13 cellular contexts compared by ENCODE assay signal in genomic region chr12:46207644-46208043, GRCh38.
A peak's percentile ranks its signal among the peaks of the same experiment; 100 is the strongest.
DNase-seq lines count a peak whose midpoint lies in the region; ATAC-seq and TF ChIP-seq lines count a peak whose summit lies in the region.
"Had no signal": no experiment of that assay in that cellular context is flagged by ENCODE, and none has a peak within 500 bp of the region (broad histone marks: within the 10 kb centered on the region; RNA-seq: fewer than 3 reads in every experiment).

No MANE protein-coding gene starts in this region.

- no peaks in the 10 kb centered on the region for H3K27me3 Mint-ChIP-seq in activated naive CD4-positive, alpha-beta T cell treated with anti-CD3 and anti-CD28 coated beads for 36 hours (ENCODE audit: low read depth)
- H3K27me3 Mint-ChIP-seq in activated B cell treated with CpG ODN at 0.5 μM for 24 hours (no peaks in the 10 kb centered on the region), progenitor cell of endocrine pancreas (no peaks in the 10 kb centered on the region)

- H3K4me1 Mint-ChIP-seq in activated naive CD4-positive, alpha-beta T cell treated with anti-CD3 and anti-CD28 coated beads for 36 hours (ENCODE audit: low read depth) = peaks cover 61% of the 10 kb centered on the region
- peaks cover 77% of the 10 kb centered on the region for H3K4me1 Mint-ChIP-seq in activated B cell treated with CpG ODN at 0.5 μM for 24 hours
- H3K4me1 Mint-ChIP-seq in progenitor cell of endocrine pancreas (ENCODE audit: low read depth) = peaks cover 18% of the 10 kb centered on the region

- ATAC-seq in GM19395 (IDR thresholded peaks at IDR 0.05; ENCODE audit: unreplicated experiment) (peak; percentile 43), activated B cell treated with CpG ODN at 0.5 μM for 24 hours (ENCODE audit: low read depth) (peak; percentile 61), HG03196 (IDR thresholded peaks at IDR 0.05; ENCODE audit: unreplicated experiment) (no peak), right lobe of liver (no peak)

- H3K27ac Mint-ChIP-seq in activated naive CD4-positive, alpha-beta T cell treated with anti-CD3 and anti-CD28 coated beads for 36 hours = peak overlapping the region; percentile 65
- H3K27ac Mint-ChIP-seq in activated B cell treated with CpG ODN at 0.5 μM for 24 hours = peak overlapping the region; percentile 93
- H3K27ac Mint-ChIP-seq in progenitor cell of endocrine pancreas = peak overlapping the region; percentile 76

- H3K36me3 Mint-ChIP-seq in activated naive CD4-positive, alpha-beta T cell treated with anti-CD3 and anti-CD28 coated beads for 36 hours (ENCODE audit: low read depth) = peaks cover 69% of the 10 kb centered on the region
- peaks cover 97% of the 10 kb centered on the region for H3K36me3 Mint-ChIP-seq in activated B cell treated with CpG ODN at 0.5 μM for 24 hours (ENCODE audit: low read depth)
- H3K36me3 Mint-ChIP-seq in progenitor cell of endocrine pancreas (ENCODE audit: insufficient read depth) = peaks cover 37% of the 10 kb centered on the region

- POLR2A ChIA-PET in activated B cell treated with CpG ODN at 0.5 μM for 24 hours (lab: Charles Lee) = interaction anchor here (0.6 to 7.6 kb wide), 10 partner anchors 10 to 165 kb away, joined by 3 to 100 read pairs (median 4); partner anchors contain the start of gene SLC38A1

- intact Hi-C loops in activated naive CD4-positive, alpha-beta T cell treated with anti-CD3 and anti-CD28 coated beads for 36 hours (cut with micrococcal nuclease) = no loop called here
- intact Hi-C loops in activated B cell treated with CpG ODN at 0.5 μM for 24 hours (cut with micrococcal nuclease) (loop anchor here (1.0 to 2.0 kb wide), 4 partner anchors 13 to 95 kb away; no protein-coding TSS in a partner anchor), right lobe of liver (cut with DNase I) (no loop called here), posterior vena cava (cut with DNase I) (loop anchor here in 1 of 2 donors (10.0 kb wide), 1 partner anchor 57 kb away; the partner anchor contains the start of gene SLC38A1)

- no peak overlapping the region for H3K4me3 Mint-ChIP-seq in activated naive CD4-positive, alpha-beta T cell treated with anti-CD3 and anti-CD28 coated beads for 36 hours
- H3K4me3 Mint-ChIP-seq in activated B cell treated with CpG ODN at 0.5 μM for 24 hours = peak overlapping the region; percentile 80
- H3K4me3 Mint-ChIP-seq in progenitor cell of endocrine pancreas (ENCODE audit: low read depth) = no peak overlapping the region

- H3K9me3 ChIP-seq in right lobe of liver = no peaks in the 10 kb centered on the region
- H3K9me3 ChIP-seq: ovary had no signal

- TF ChIP-seq CTCF in activated B cell treated with CpG ODN at 0.5 μM for 24 hours (IDR thresholded peaks at IDR 0.05) = no peak
- no peak for TF ChIP-seq CTCF in progenitor cell of endocrine pancreas (IDR thresholded peaks at IDR 0.05; ENCODE audit: unreplicated experiment)
- no peak for TF ChIP-seq CTCF in right lobe of liver (IDR thresholded peaks at IDR 0.05)

- no peaks in the 10 kb centered on the region for H3K9me3 Mint-ChIP-seq in activated naive CD4-positive, alpha-beta T cell treated with anti-CD3 and anti-CD28 coated beads for 36 hours
- H3K9me3 Mint-ChIP-seq in activated B cell treated with CpG ODN at 0.5 μM for 24 hours (no peaks in the 10 kb centered on the region), progenitor cell of endocrine pancreas (ENCODE audit: low read depth) (peaks cover 3% of the 10 kb centered on the region)

- H3K36me3 ChIP-seq in right lobe of liver = peaks cover 0 to 7% (median 0%) of the 10 kb centered on the region in 4 donors
- H3K36me3 ChIP-seq: ovary had no signal

- CTCF ChIA-PET in activated naive CD4-positive, alpha-beta T cell treated with anti-CD3 and anti-CD28 coated beads for 36 hours (lab: Charles Lee) = no interaction called here
- CTCF ChIA-PET in activated B cell treated with CpG ODN at 0.5 μM for 24 hours (lab: Charles Lee) = interaction anchor here (0.8 to 2.7 kb wide), 6 partner anchors 10 to 94 kb away, joined by 3 to 8 read pairs (median 4); partner anchors contain the start of gene SLC38A1

- no peaks in the 10 kb centered on the region for H3K27me3 ChIP-seq in right lobe of liver
- H3K27me3 ChIP-seq: ovary had no signal

- no peak overlapping the region for H3K27ac ChIP-seq in right lobe of liver
- H3K27ac ChIP-seq: ovary had no signal

- H3K4me3 ChIP-seq in right lobe of liver = no peak overlapping the region
- H3K4me3 ChIP-seq: ovary had no signal

- H3K4me1 ChIP-seq in right lobe of liver = peaks cover 0 to 15% (median 0%) of the 10 kb centered on the region in 4 donors

- TF ChIP-seq POLR2A in right lobe of liver (IDR thresholded peaks at IDR 0.05) = no peak

- DNase-seq in activated naive CD4-positive, alpha-beta T cell treated with anti-CD3 and anti-CD28 coated beads for 36 hours = no peak
- no peak for DNase-seq in activated naive CD4-positive, alpha-beta T cell treated with Interleukin-2 at 50 U/mL for 16 hours
- DNase-seq in activated B cell treated with CpG ODN at 0.5 μM for 24 hours (no peak), progenitor cell of endocrine pancreas (ENCODE audit: low spot score, unreplicated experiment) (no peak), right lobe of liver (no peak), posterior vena cava (ENCODE audit: low spot score) (no peak)
- DNase-seq: Calu3, cerebellar nuclear complex, midbrain, NCI-H1930, ovary had no signal

Comparison
In these comparisons a context has a peak if more than half of its experiments do, and no peak if none do; other contexts are left out.
1. ATAC-seq: peak in GM19395 (single experiment) and activated B cell treated with CpG ODN at 0.5 μM for 24 hours (single experiment); none in HG03196 (single experiment) and right lobe of liver (0 of 4).
2. Peak in every context shown above with its lines, with median percentiles within 50 percentile points of each other: H3K27ac Mint-ChIP-seq.